12 cellular contexts compared by ENCODE assay signal in genomic region chr3:151226088-151226563, GRCh38. TPM values are rescaled to one million over a fixed set of nuclear protein-coding genes. Genes with fewer than 3 reads are reported as not detected.
DNase-seq lines count a peak whose midpoint lies in the region; ATAC-seq and TF ChIP-seq lines count a peak whose summit lies in the region.
"Had no signal": no experiment of that assay in that cellular context is flagged by ENCODE, and none has a peak within 500 bp of the region (broad histone marks: within the 10 kb centered on the region; RNA-seq: fewer than 3 reads in every experiment).

No MANE protein-coding gene starts in this region.

- H3K36me3 ChIP-seq in A673 (ENCODE audit: insufficient read depth, low read length, poor library complexity, severe bottlenecking): no peaks in the 10 kb centered on the region
- H3K36me3 ChIP-seq in adrenal gland (replicated peaks in 1 of 2): no peaks in the 10 kb centered on the region
- H3K36me3 ChIP-seq: spleen had no signal

- no peaks in the 10 kb centered on the region for H4K20me1 ChIP-seq in H9 (ENCODE audit: control insufficient read depth, insufficient read depth, insufficient read length)

- no peak overlapping the region for H2BK5ac ChIP-seq in H9 (ENCODE audit: insufficient read length, low read length)

- H4K91ac ChIP-seq in H9 (ENCODE audit: insufficient read length, low read depth, low read length): no peak overlapping the region

- POLR2A ChIA-PET in A673 (lab: Charles Lee; ENCODE audit: low non-redundant PET): no interaction called here
- POLR2A ChIA-PET in activated CD4-positive, alpha-beta memory T cell treated with anti-CD3 and anti-CD28 coated beads for 36 hours (lab: Charles Lee): interaction anchor here (1.0 to 2.3 kb wide), 4 partner anchors 16 to 25 kb away, joined by 3 to 7 read pairs (median 6); partner anchors contain the start of gene GPR171

- no peak overlapping the region for H3K9ac ChIP-seq in H9 (ENCODE audit: extremely low read depth, insufficient read length, low read length)

- intact Hi-C loops in A673 (cut with micrococcal nuclease; ENCODE audit: unreplicated experiment) (loop anchor here (2.0 to 10.0 kb wide), 3 partner anchors 199 to 1239 kb away; no protein-coding TSS in a partner anchor), adrenal gland (cut with DNase I) (loop anchor here in 1 of 2 donors (5.0 kb wide), 1 partner anchor 56 kb away; no protein-coding TSS in a partner anchor)
- intact Hi-C loops in activated CD4-positive, alpha-beta memory T cell treated with anti-CD3 and anti-CD28 coated beads for 36 hours (cut with micrococcal nuclease): loop anchor here (2.0 to 5.0 kb wide), 4 partner anchors 34 to 211 kb away; no protein-coding TSS in a partner anchor

- H3K27me3 ChIP-seq in A673 (replicated peaks; ENCODE audit: insufficient read depth, low read depth, low read length, poor library complexity): no peaks in the 10 kb centered on the region
- H3K27me3 ChIP-seq in foreskin keratinocyte: no peaks in the 10 kb centered on the region
- no peaks in the 10 kb centered on the region for H3K27me3 ChIP-seq in H9 (ENCODE audit: insufficient read depth, low read length)
- H3K27me3 ChIP-seq in adrenal gland: no peaks in the 10 kb centered on the region
- H3K27me3 ChIP-seq: spleen had no signal

- TF ChIP-seq CTCF in A673 (conservative IDR thresholded peaks at IDR 0.05; ENCODE audit: low read depth, low read length) (no peak), foreskin keratinocyte (conservative IDR thresholded peaks at IDR 0.05) (no peak), H9 (conservative IDR thresholded peaks at IDR 0.05) (no peak), adrenal gland (IDR thresholded peaks at IDR 0.05) (no peak)

- BruUV-seq in A673 (replicated peaks; lab: Mats Ljungman, UMichigan): no TSS peak

- H2BK120ac ChIP-seq in H9 (ENCODE audit: low read depth, low read length, poor library complexity, severe bottlenecking): no peak overlapping the region

- no peak overlapping the region for H4K5ac ChIP-seq in H9 (ENCODE audit: insufficient read length, low read depth, low read length)

- peaks cover 12% of the 10 kb centered on the region for H3K9me3 Mint-ChIP-seq in activated CD4-positive, alpha-beta memory T cell treated with anti-CD3 and anti-CD28 coated beads for 36 hours
- peaks cover under 1 to 9% of the 10 kb centered on the region in 2 experiments; a peak in 2 of 5 replicates for H3K9me3 Mint-ChIP-seq in H9
- H3K9me3 Mint-ChIP-seq: activated B cell treated with CpG ODN at 0.5 μM for 24 hours had no signal

- no peak overlapping the region for H3K4ac ChIP-seq in H9 (ENCODE audit: low read depth, low read length)

- peak overlapping the region; percentile 80 for H3K27ac Mint-ChIP-seq in activated CD4-positive, alpha-beta memory T cell treated with anti-CD3 and anti-CD28 coated beads for 36 hours
- H3K27ac Mint-ChIP-seq in H9: peak overlapping the region in 1 of 3 experiments; percentile 27; a peak in 1 of 7 replicates
- H3K27ac Mint-ChIP-seq: activated B cell treated with CpG ODN at 0.5 μM for 24 hours had no signal

- H3K79me2 ChIP-seq in H9 (ENCODE audit: insufficient read depth, low read length): no peaks in the 10 kb centered on the region

- H2AFZ ChIP-seq in H9 (ENCODE audit: low read length): no peak overlapping the region

- no peak overlapping the region for H2BK15ac ChIP-seq in H9 (ENCODE audit: low read depth, low read length)

- H2BK12ac ChIP-seq in H9 (ENCODE audit: insufficient read length, low read depth, low read length): no peak overlapping the region

- CTCF ChIA-PET in A673 (lab: Charles Lee): interaction anchor here (0.6 kb wide), 1 partner anchor 631 kb away, joined by 3 read pairs; no protein-coding TSS in a partner anchor
- CTCF ChIA-PET in activated CD4-positive, alpha-beta memory T cell treated with anti-CD3 and anti-CD28 coated beads for 36 hours (lab: Charles Lee): interaction anchor here (0.6 to 7.1 kb wide), 14 partner anchors 14 to 118 kb away, joined by 3 to 155 read pairs (median 14); partner anchors contain the start of gene P2RY14

- H3K27ac ChIP-seq in A673 (ENCODE audit: low read depth, low read length, poor library complexity, severe bottlenecking): no peak overlapping the region
- no peak overlapping the region for H3K27ac ChIP-seq in foreskin keratinocyte
- no peak overlapping the region for H3K27ac ChIP-seq in H9 (ENCODE audit: insufficient read length, low read depth, low read length)
- H3K27ac ChIP-seq in adrenal gland: no peak overlapping the region

- no peak overlapping the region for H3K56ac ChIP-seq in H9 (ENCODE audit: insufficient read length, low read depth, low read length)

- H3K4me1 ChIP-seq in A673 (ENCODE audit: insufficient read depth, low read length, poor library complexity, severe bottlenecking): no peaks in the 10 kb centered on the region
- peaks cover 34% of the 10 kb centered on the region for H3K4me1 ChIP-seq in foreskin keratinocyte
- H3K4me1 ChIP-seq in H9 (ENCODE audit: insufficient read depth, low read length): peaks cover 7% of the 10 kb centered on the region; the same call in 1 of the 2 replicates
- H3K4me1 ChIP-seq in adrenal gland (replicated peaks in 1 of 2): peaks cover 0 to 17% of the 10 kb centered on the region in 2 donors

- no peak overlapping the region for H2BK20ac ChIP-seq in H9 (ENCODE audit: low read depth, low read length, poor library complexity, severe bottlenecking)

- DNase-seq in A673 (ENCODE audit: low spot score) (peak; percentile 9), HCEC 1CT (peak; percentile 90), foreskin keratinocyte (peak; percentile 72 to 86), H9 (no peak), adrenal gland (no peak)
- DNase-seq in activated CD4-positive, alpha-beta memory T cell treated with anti-CD3 and anti-CD28 coated beads for 36 hours: peak; percentile 45
- DNase-seq: activated B cell treated with CpG ODN at 0.5 μM for 24 hours, GDM1, MM.1S, spleen had no signal

- H3T11ph ChIP-seq in H9 (ENCODE audit: low read length): no peak overlapping the region

- no peaks in the 10 kb centered on the region for H3K27me3 Mint-ChIP-seq in activated CD4-positive, alpha-beta memory T cell treated with anti-CD3 and anti-CD28 coated beads for 36 hours
- no peaks in the 10 kb centered on the region for H3K27me3 Mint-ChIP-seq in H9 (ENCODE audit: low read depth)
- H3K27me3 Mint-ChIP-seq: activated B cell treated with CpG ODN at 0.5 μM for 24 hours had no signal

- no peak overlapping the region for H3K14ac ChIP-seq in H9 (ENCODE audit: insufficient read depth, low read length)

- no CpG with 5 or more reads among the region's 4 CpGs for WGBS in H9 (ENCODE audit: extremely low coverage, insufficient read length, low lambda C conversion rate)
- 38 to 45% (median 42%) methylated on average over 4 of the region's 4 CpGs for WGBS in adrenal gland, 4 donors

- H3K79me1 ChIP-seq in H9 (ENCODE audit: insufficient read depth, low read depth, low read length, poor library complexity, severe bottlenecking): no peaks in the 10 kb centered on the region

- ATAC-seq in foreskin keratinocyte (peak; percentile 73), HG03159 (IDR thresholded peaks at IDR 0.05; ENCODE audit: unreplicated experiment) (no peak), GM18867 (IDR thresholded peaks at IDR 0.05; ENCODE audit: unreplicated experiment) (no peak)

- H3K36me3 Mint-ChIP-seq in activated CD4-positive, alpha-beta memory T cell treated with anti-CD3 and anti-CD28 coated beads for 36 hours: peaks cover 4% of the 10 kb centered on the region
- H3K36me3 Mint-ChIP-seq in H9 (ENCODE audit: insufficient read depth in 1 of 3, low read depth in 3 of 3): peaks cover 12 to 19% (median 15%) of the 10 kb centered on the region in 3 experiments

- no peak overlapping the region for H3K4me3 Mint-ChIP-seq in activated CD4-positive, alpha-beta memory T cell treated with anti-CD3 and anti-CD28 coated beads for 36 hours
- no peak overlapping the region for H3K4me3 Mint-ChIP-seq in H9
- H3K4me3 Mint-ChIP-seq: activated B cell treated with CpG ODN at 0.5 μM for 24 hours had no signal

- H4K8ac ChIP-seq in H9 (replicated peaks; ENCODE audit: insufficient read length, low read depth, low read length): no peak overlapping the region

- H3K9me3 ChIP-seq in A673 (ENCODE audit: low read depth, low read length, poor library complexity, severe bottlenecking) (no peaks in the 10 kb centered on the region), H9 (ENCODE audit: control insufficient read depth, low read depth, low read length) (no peaks in the 10 kb centered on the region), adrenal gland (replicated peaks in 1 of 3) (no peaks in the 10 kb centered on the region)

- H3K23me2 ChIP-seq in H9 (ENCODE audit: insufficient read length, low read depth, low read length, poor library complexity, severe bottlenecking): no peaks in the 10 kb centered on the region

- H3K18ac ChIP-seq in H9 (ENCODE audit: insufficient read length, low read depth, low read length): no peak overlapping the region

- H3K23ac ChIP-seq in H9 (ENCODE audit: insufficient read length, low read depth, low read length): no peak overlapping the region

- no peak overlapping the region for H2AK5ac ChIP-seq in H9 (ENCODE audit: insufficient read length, low read length)

- H3K4me2 ChIP-seq in H9 (ENCODE audit: insufficient read depth, insufficient read length, low read length): no peak overlapping the region

- peaks cover 52% of the 10 kb centered on the region for H3K4me1 Mint-ChIP-seq in activated CD4-positive, alpha-beta memory T cell treated with anti-CD3 and anti-CD28 coated beads for 36 hours (ENCODE audit: low read depth)
- H3K4me1 Mint-ChIP-seq in H9: peaks cover 22 to 27% of the 10 kb centered on the region in 2 experiments

- no peak for TF ChIP-seq POLR2A in adrenal gland (IDR thresholded peaks at IDR 0.05)

- no peak overlapping the region for H3K4me3 ChIP-seq in A673 (ENCODE audit: low read depth, low read length, poor library complexity, severe bottlenecking)
- H3K4me3 ChIP-seq in adrenal gland: no peak overlapping the region
- H3K4me3 ChIP-seq: spleen had no signal

RNA-seq across cellular contexts. Expression of gene GPR171, which starts 23.1 kb away (rescaled TPM):
- total RNA-seq in A673 (2021) (not detected in 2 replicates), foreskin keratinocyte (not detected in 2 replicates), H9 (2021) (not detected in 2 replicates), adrenal gland (1 to 10 TPM in 1 of 8 donors, under 1 TPM in 5, not detected in 2; 0.15 to 1.3 (median 0.48) TPM)
- 10 to 100 TPM; 70.7 to 74.0 TPM for total RNA-seq in activated CD4-positive, alpha-beta memory T cell treated with anti-CD3 and anti-CD28 coated beads for 36 hours
- polyA plus RNA-seq in foreskin keratinocyte (not detected in 2 replicates), adrenal gland (1 to 10 TPM in 1 of 3 donors, under 1 TPM in 2; 0.44 to 2.0 (median 0.64) TPM)

RNA-seq across cellular contexts. Expression of gene P2RY14, which starts 52.2 kb away (rescaled TPM):
- total RNA-seq in A673 (2021) (not detected in 2 replicates), foreskin keratinocyte (not detected in 2 replicates), H9 (2021) (not detected in 2 replicates), adrenal gland (1 to 10 TPM in 1 of 8 donors, under 1 TPM in 6, not detected in 1; 0.28 to 2.4 (median 0.65) TPM)
- total RNA-seq in activated CD4-positive, alpha-beta memory T cell treated with anti-CD3 and anti-CD28 coated beads for 36 hours: under 1 TPM; 0.17 to 0.26 TPM
- polyA plus RNA-seq in foreskin keratinocyte (not detected in 2 replicates), adrenal gland (under 1 TPM; 0.40 to 0.57 (median 0.57) TPM)

Comparison
In these comparisons a context has a peak if more than half of its experiments do, and no peak if none do; other contexts are left out.
1. DNase-seq: peak in A673 (single experiment), HCEC 1CT (single experiment), activated CD4-positive, alpha-beta memory T cell treated with anti-CD3 and anti-CD28 coated beads for 36 hours (single experiment) and foreskin keratinocyte (2 of 2); none in H9 (single experiment) and adrenal gland (0 of 7).
2. RNA of gene GPR171, which starts 23.1 kb away (total RNA-seq): 70.7 to 74.0 TPM in activated CD4-positive, alpha-beta memory T cell treated with anti-CD3 and anti-CD28 coated beads for 36 hours; 0.15 to 1.3 TPM in adrenal gland, not detected in A673, not detected in foreskin keratinocyte and not detected in H9; every median in the first group is over 10 times any median in the second.